In genomic region chr14:67633451-67634154, GRCh38 we compare ENCODE assay signal across 24 cellular contexts. TPM values are rescaled to one million over a fixed set of nuclear protein-coding genes. Genes with fewer than 3 reads are reported as not detected.
DNase-seq lines count a peak whose midpoint lies in the region; ATAC-seq, FAIRE-seq and TF ChIP-seq lines count a peak whose summit lies in the region.
"Had no signal": no experiment of that assay in that cellular context is flagged by ENCODE, and none has a peak within 500 bp of the region (broad histone marks: within the 10 kb centered on the region; RNA-seq: fewer than 3 reads in every experiment).

No MANE protein-coding gene starts in this region.

- H3K27me3 ChIP-seq in HAP-1 (ENCODE audit: low read depth): no peaks in the 10 kb centered on the region
- H3K27me3 ChIP-seq: BLaER1 had no signal

- no peak for DNase-seq in activated T-cell treated with anti-CD3 and anti-CD28 coated beads, Interleukin-2, amount 50 U/mL, for 72 hours
- DNase-seq in activated T-cell treated with anti-CD3 and anti-CD28 coated beads, Interleukin-2, amount 50 U/mL, for 1 hour: no peak
- DNase-seq in left colon (peak in 1 of 2 donors; percentile 20), neural crest cell (ENCODE audit: low read depth, low spot score) (no peak), urothelium cell line (ENCODE audit: low spot score) (no peak), posterior cingulate gyrus (no peak), HAP-1 (ENCODE audit: low spot score in 2 of 2) (no peak), NCI-H345 treated with DMSO at 0.1 percent for 48 hours (lab: John Stamatoyannopoulos, UW; ENCODE audit: unreplicated experiment) (no peak)
- DNase-seq: Caco-2; CD4-positive, CD25-positive, alpha-beta regulatory T cell; CD8-positive, alpha-beta T cell; DMS153; DND-41; GM23248; H7; HFFc6 had no signal

- intact Hi-C loops in left colon (cut with DNase I, micrococcal nuclease): no loop called here
- intact Hi-C loops in posterior cingulate gyrus (cut with DNase I): no loop called here

- no peaks in the 10 kb centered on the region for H3K27me3 Mint-ChIP-seq in activated T-cell treated with anti-CD3 and anti-CD28 coated beads, Interleukin-2, amount 50 U/mL, for 72 hours (ENCODE audit: low read depth)
- no peaks in the 10 kb centered on the region for H3K27me3 Mint-ChIP-seq in neural crest cell (ENCODE audit: low read depth)
- H3K27me3 Mint-ChIP-seq: B cell; CD4-positive, CD25-positive, alpha-beta regulatory T cell had no signal

- no peaks in the 10 kb centered on the region for H3K9me3 Mint-ChIP-seq in activated T-cell treated with anti-CD3 and anti-CD28 coated beads, Interleukin-2, amount 50 U/mL, for 72 hours
- no peaks in the 10 kb centered on the region for H3K9me3 Mint-ChIP-seq in neural crest cell
- H3K9me3 Mint-ChIP-seq: CD4-positive, CD25-positive, alpha-beta regulatory T cell; CD8-positive, alpha-beta T cell; HFFc6 had no signal

- in situ Hi-C loops in HAP-1 (cut with MboI; ENCODE audit: low sequenced_read_pairs): no loop called here

- H3K4me3 ChIP-seq in HAP-1: no peak overlapping the region
- H3K4me3 ChIP-seq: BLaER1, GM23248 had no signal

- no peaks in the 10 kb centered on the region for H3K9me3 ChIP-seq in HAP-1
- H3K9me3 ChIP-seq: BLaER1, Caco-2 had no signal

- H3K27ac Mint-ChIP-seq in activated T-cell treated with anti-CD3 and anti-CD28 coated beads, Interleukin-2, amount 50 U/mL, for 72 hours: peak overlapping the region; percentile 21
- H3K27ac Mint-ChIP-seq in neural crest cell (ENCODE audit: unreplicated experiment): peak overlapping the region; percentile 20
- H3K27ac Mint-ChIP-seq: B cell; CD4-positive, CD25-positive, alpha-beta regulatory T cell; CD8-positive, alpha-beta T cell; HFFc6 had no signal

- no peak overlapping the region for H3K4me3 Mint-ChIP-seq in activated T-cell treated with anti-CD3 and anti-CD28 coated beads, Interleukin-2, amount 50 U/mL, for 72 hours
- H3K4me3 Mint-ChIP-seq in neural crest cell: no peak overlapping the region
- H3K4me3 Mint-ChIP-seq: B cell; CD8-positive, alpha-beta T cell; HFFc6 had no signal

- H3K36me3 ChIP-seq in HAP-1 (replicated peaks): no peaks in the 10 kb centered on the region; the same call in 1 of the 2 replicates
- H3K36me3 ChIP-seq: BLaER1 had no signal

- H3K4me1 Mint-ChIP-seq in activated T-cell treated with anti-CD3 and anti-CD28 coated beads, Interleukin-2, amount 50 U/mL, for 72 hours (ENCODE audit: low read depth): peaks cover 9% of the 10 kb centered on the region
- no peaks in the 10 kb centered on the region for H3K4me1 Mint-ChIP-seq in neural crest cell
- H3K4me1 Mint-ChIP-seq: B cell; CD4-positive, CD25-positive, alpha-beta regulatory T cell had no signal

- no peaks in the 10 kb centered on the region for H3K36me3 Mint-ChIP-seq in activated T-cell treated with anti-CD3 and anti-CD28 coated beads, Interleukin-2, amount 50 U/mL, for 72 hours (ENCODE audit: insufficient read depth in 2 of 2)
- H3K36me3 Mint-ChIP-seq in neural crest cell (ENCODE audit: low read depth): peaks cover 9% of the 10 kb centered on the region
- H3K36me3 Mint-ChIP-seq: CD8-positive, alpha-beta T cell had no signal

- no peak for TF ChIP-seq CTCF in neural crest cell (conservative IDR thresholded peaks at IDR 0.05)

- FAIRE-seq in urothelium cell line (lab: Jason Lieb, UNC): peak; percentile 72
- FAIRE-seq: A204.1, G401.6, GM12892, GM19239, H1 had no signal

- ATAC-seq in activated T-cell treated with anti-CD3 and anti-CD28 coated beads, Interleukin-2, amount 50 U/mL, for 72 hours (replicated peaks in 1 of 2): no peak
- peak; percentile 92 for ATAC-seq in left colon
- ATAC-seq: CD8-positive, alpha-beta T cell; HCT116 had no signal

- no peaks in the 10 kb centered on the region for H3K4me1 ChIP-seq in HAP-1
- H3K4me1 ChIP-seq: BLaER1, Caco-2 had no signal

RNA-seq across cellular contexts. Expression of gene ARG2, which starts 13.9 kb away (rescaled TPM):
- 10 to 100 TPM in 1 of 2 donors, 1 to 10 TPM in 1; 8.5 to 12.1 TPM for total RNA-seq in activated T-cell treated with anti-CD3 and anti-CD28 coated beads, Interleukin-2, amount 50 U/mL, for 72 hours
- total RNA-seq in left colon (10 to 100 TPM in 1 of 2 donors, under 1 TPM in 1; 0.85 to 18.1 TPM), neural crest cell (19.1 and 22.2 TPM in 2 replicates)

RNA-seq across cellular contexts. Expression of gene PIGH, which starts 33.5 kb away (rescaled TPM):
- 10 to 100 TPM; 19.7 to 30.4 TPM for total RNA-seq in activated T-cell treated with anti-CD3 and anti-CD28 coated beads, Interleukin-2, amount 50 U/mL, for 72 hours
- total RNA-seq in left colon: 10 to 100 TPM; 14.0 to 14.3 TPM
- 19.9 and 23.0 TPM in 2 replicates for total RNA-seq in neural crest cell

RNA-seq across cellular contexts. Expression of gene VTI1B, which starts 40.8 kb away (rescaled TPM):
- total RNA-seq in activated T-cell treated with anti-CD3 and anti-CD28 coated beads, Interleukin-2, amount 50 U/mL, for 72 hours: 10 to 100 TPM; 65.7 to 71.3 TPM
- 100 to 1,000 TPM; 120 to 135 TPM for total RNA-seq in left colon
- 103 and 112 TPM in 2 replicates for total RNA-seq in neural crest cell
